In genomic region chr10:122954731-122955050, GRCh38 we compare ENCODE assay signal across 8 cellular contexts. TPM values are rescaled to one million over a fixed set of nuclear protein-coding genes. Genes with fewer than 3 reads are reported as not detected.
DNase-seq lines count a peak whose midpoint lies in the region; ATAC-seq, FAIRE-seq and TF ChIP-seq lines count a peak whose summit lies in the region.

No MANE protein-coding gene starts in this region.

- no peak for TF ChIP-seq CTCF in AG10803 (conservative IDR thresholded peaks at IDR 0.05; ENCODE audit: low read length)
- no peak for TF ChIP-seq CTCF in KMS-11 (conservative IDR thresholded peaks at IDR 0.05; ENCODE audit: low read depth, low read length)
- no peak for TF ChIP-seq CTCF in chondrocyte (IDR thresholded peaks at IDR 0.05)
- TF ChIP-seq CTCF in natural killer cell (IDR thresholded peaks at IDR 0.05) = no peak

- H3K9me3 Mint-ChIP-seq in chondrocyte (ENCODE audit: low read depth) = no peaks in the 10 kb centered on the region
- H3K9me3 Mint-ChIP-seq in natural killer cell = no peaks in the 10 kb centered on the region

- H3K27ac Mint-ChIP-seq in chondrocyte (ENCODE audit: unreplicated experiment) (no peak overlapping the region), natural killer cell (peak overlapping the region; percentile 84 to 92)

- H2AFZ ChIP-seq in KMS-11 (ENCODE audit: low read depth) = peak overlapping the region; percentile 97

- no peak for ATAC-seq in natural killer cell

- intact Hi-C loops in natural killer cell (cut with micrococcal nuclease) = loop anchor here (1.0 kb wide), 2 partner anchors 26 to 54 kb away; partner anchors contain the start of genes IKZF5 and PSTK

- FAIRE-seq in small intestine (lab: Jason Lieb, UNC) = no peak

- H3K27me3 Mint-ChIP-seq in chondrocyte (ENCODE audit: low read depth) (no peaks in the 10 kb centered on the region), natural killer cell (ENCODE audit: low read depth in 2 of 2) (peaks cover 0 to 7% of the 10 kb centered on the region in 2 donors)

- H3K4me1 Mint-ChIP-seq in chondrocyte (ENCODE audit: low read depth) = peaks cover 37% of the 10 kb centered on the region
- H3K4me1 Mint-ChIP-seq in natural killer cell = peaks cover 22 to 28% of the 10 kb centered on the region in 2 donors

- H3K4me1 ChIP-seq in KMS-11 (ENCODE audit: low read depth, poor library complexity, severe bottlenecking) = peaks cover 9% of the 10 kb centered on the region
- H3K4me1 ChIP-seq in small intestine (ENCODE audit: control insufficient read depth in 2 of 2, insufficient read depth in 1 of 2, low read depth in 1 of 2, low read length in 1 of 2) = peaks cover 0 to 3% of the 10 kb centered on the region in 2 donors

- H3K27me3 ChIP-seq in KMS-11 (ENCODE audit: insufficient read depth, low read depth) (no peaks in the 10 kb centered on the region), small intestine (ENCODE audit: control insufficient read depth in 2 of 2, insufficient read depth in 2 of 2, low read length in 2 of 2) (no peaks in the 10 kb centered on the region)

- H3K79me2 ChIP-seq in KMS-11 (ENCODE audit: insufficient read depth, low read depth) = peaks cover 5% of the 10 kb centered on the region; the same call in 1 of the 2 replicates

- no peaks in the 10 kb centered on the region for H3K36me3 ChIP-seq in KMS-11 (ENCODE audit: insufficient read depth)
- H3K36me3 ChIP-seq in small intestine (ENCODE audit: control insufficient read depth in 2 of 2, insufficient read depth in 2 of 2, low read length in 2 of 2) = no peaks in the 10 kb centered on the region

- H3K4me3 ChIP-seq in AG10803 (ENCODE audit: low read length) (peak overlapping the region; percentile 77), KMS-11 (IDR thresholded peaks at IDR 0.05; ENCODE audit: insufficient read depth, low read depth, low read length) (no peak overlapping the region), small intestine (ENCODE audit: low read depth in 1 of 2, low read length in 2 of 2) (no peak overlapping the region)

- DNase-seq in AG10803 (ENCODE audit: low read depth) = no peak
- no peak for DNase-seq in chondrocyte (ENCODE audit: low spot score)
- no peak for DNase-seq in natural killer cell
- no peak for DNase-seq in AML-193 (lab: John Stamatoyannopoulos, UW)
- no peak for DNase-seq in small intestine
- no peak for DNase-seq in mesenteric fat pad (ENCODE audit: low spot score)
- no peak for DNase-seq in NOMO-1 treated with dmso at 0.1 percent for 144 hours (lab: John Stamatoyannopoulos, UW; ENCODE audit: unreplicated experiment)

- 68 to 82% (median 75%) methylated on average over 13 of the region's 13 CpGs for WGBS in small intestine, 3 donors

- peak overlapping the region; percentile 60 for H3K4me2 ChIP-seq in KMS-11

- H3K9me3 ChIP-seq in small intestine (ENCODE audit: control insufficient read depth, low read depth) = no peaks in the 10 kb centered on the region

- peak overlapping the region; percentile 74; the same call in 1 of the 2 replicates for H3K9ac ChIP-seq in KMS-11

- H3K27ac ChIP-seq in KMS-11 (no peak overlapping the region), small intestine (ENCODE audit: low read depth in 1 of 2, low read length in 1 of 2) (no peak overlapping the region)

- H3K36me3 Mint-ChIP-seq in chondrocyte (ENCODE audit: low read depth) (no peaks in the 10 kb centered on the region), natural killer cell (no peaks in the 10 kb centered on the region)

- H3K4me3 Mint-ChIP-seq in chondrocyte (ENCODE audit: unreplicated experiment) = peak overlapping the region; percentile 87
- H3K4me3 Mint-ChIP-seq in natural killer cell = peak overlapping the region; percentile 92

- H4K20me1 ChIP-seq in KMS-11 (ENCODE audit: insufficient read depth) = no peaks in the 10 kb centered on the region

RNA-seq across cellular contexts. Expression of gene C10orf88, which starts 0.7 kb away (rescaled TPM):
- total RNA-seq in chondrocyte = 11.7 to 15.2 TPM (median 12.5 TPM) in 3 replicates
- total RNA-seq in natural killer cell = 1 to 10 TPM; 6.1 to 8.5 (median 7.2) TPM
- polyA plus RNA-seq in small intestine = 1 to 10 TPM; 2.7 to 5.6 (median 4.0) TPM
- total RNA-seq in mesenteric fat pad = 8.2 TPM

RNA-seq across cellular contexts. Expression of gene PSTK, which starts 25.5 kb away (rescaled TPM):
- 4.2 to 5.6 TPM (median 5.1 TPM) in 3 replicates for total RNA-seq in chondrocyte
- 10 to 100 TPM; 10.6 to 13.8 (median 13.7) TPM for total RNA-seq in natural killer cell
- 1 to 10 TPM; 1.4 to 3.4 (median 2.4) TPM for polyA plus RNA-seq in small intestine
- 1.9 TPM for total RNA-seq in mesenteric fat pad

RNA-seq across cellular contexts. Expression of gene FAM24A, which starts 44.3 kb away (rescaled TPM):
- not detected in 3 replicates for total RNA-seq in chondrocyte
- not detected for total RNA-seq in natural killer cell
- not detected for polyA plus RNA-seq in small intestine
- total RNA-seq in mesenteric fat pad = not detected

RNA-seq across cellular contexts. Expression of gene IKZF5, which starts 53.9 kb away (rescaled TPM):
- total RNA-seq in chondrocyte (8.5 to 15.2 TPM (median 9.6 TPM) in 3 replicates), natural killer cell (10 to 100 TPM; 40.3 to 65.0 (median 51.8) TPM), mesenteric fat pad (12.4 TPM)
- 10 to 100 TPM in 1 of 3 donors, 1 to 10 TPM in 2; 5.1 to 17.0 (median 7.0) TPM for polyA plus RNA-seq in small intestine

RNA-seq across cellular contexts. Expression of gene ACADSB, which starts 54.1 kb away (rescaled TPM):
- total RNA-seq in chondrocyte (11.8 to 17.6 TPM (median 13.1 TPM) in 3 replicates), natural killer cell (10 to 100 TPM; 20.8 to 27.3 (median 22.4) TPM), mesenteric fat pad (20.0 TPM)
- 10 to 100 TPM in 2 of 3 donors, 1 to 10 TPM in 1; 7.7 to 26.4 (median 12.4) TPM for polyA plus RNA-seq in small intestine
